In the genomic region with DNA sequence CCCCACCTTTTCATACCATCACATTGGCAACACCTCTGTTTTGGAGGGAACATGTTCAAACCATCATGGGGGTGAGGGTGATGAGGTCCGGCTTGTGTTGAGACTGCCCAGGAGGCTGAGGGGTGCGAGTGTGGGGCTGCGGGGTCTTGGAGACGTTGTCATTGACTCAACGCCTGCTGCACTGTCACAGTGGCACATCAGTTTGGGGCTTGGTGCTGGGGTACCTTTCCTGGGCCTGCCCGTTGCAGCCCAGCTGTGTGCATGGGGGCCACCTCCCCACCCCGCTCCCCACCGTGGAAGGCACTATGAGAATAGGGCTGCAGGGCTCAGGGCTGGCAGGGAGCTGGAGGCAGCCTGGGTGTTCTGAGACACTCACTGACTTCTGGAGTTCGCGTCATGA, we compare ENCODE assay signal across 11 cellular contexts. TPM values are rescaled to one million over a fixed set of nuclear protein-coding genes. Genes with fewer than 3 reads are reported as not detected.
"Had no signal": no experiment of that assay in that cellular context is flagged by ENCODE, and none has a peak within 500 bp of the region (broad histone marks: within the 10 kb centered on the region; RNA-seq: fewer than 3 reads in every experiment).

No MANE protein-coding gene starts in this region.

- H3K4me3 ChIP-seq: thoracic aorta had no signal

- H3K9me3 Mint-ChIP-seq: activated B cell treated with CpG ODN at 0.5 μM for 24 hours; activated CD4-positive, alpha-beta T cell treated with anti-CD3 and anti-CD28 coated beads, Interleukin-2, amount 10 ng/mL, durations not matched to agents 24 days and 14 days; activated naive CD8-positive, alpha-beta T cell treated with anti-CD3 and anti-CD28 coated beads, Interleukin-2, amount 50 U/mL, for 24 hours; central memory CD8-positive, alpha-beta T cell; dendritic cell treated with granulocyte-macrophage colony-stimulating factor and Interleukin-4, amounts not matched to agents 40 ng/mL and 50 ng/mL, for 4 days had no signal

- H3K4me3 Mint-ChIP-seq: activated B cell treated with CpG ODN at 0.5 μM for 24 hours; activated CD4-positive, alpha-beta T cell treated with anti-CD3 and anti-CD28 coated beads, Interleukin-2, amount 10 ng/mL, durations not matched to agents 24 days and 14 days; activated naive CD8-positive, alpha-beta T cell treated with anti-CD3 and anti-CD28 coated beads, Interleukin-2, amount 50 U/mL, for 24 hours; central memory CD8-positive, alpha-beta T cell; dendritic cell treated with granulocyte-macrophage colony-stimulating factor and Interleukin-4, amounts not matched to agents 40 ng/mL and 50 ng/mL, for 4 days had no signal

- H3K36me3 ChIP-seq: thoracic aorta had no signal

- ATAC-seq: activated naive CD8-positive, alpha-beta T cell treated with anti-CD3 and anti-CD28 coated beads, Interleukin-2, amount 50 U/mL, for 24 hours had no signal

- H3K4me1 Mint-ChIP-seq: activated B cell treated with CpG ODN at 0.5 μM for 24 hours; activated CD4-positive, alpha-beta T cell treated with anti-CD3 and anti-CD28 coated beads, Interleukin-2, amount 10 ng/mL, durations not matched to agents 24 days and 14 days; central memory CD8-positive, alpha-beta T cell had no signal

- DNase-seq: activated B cell treated with CpG ODN at 0.5 μM for 24 hours; activated CD4-positive, alpha-beta T cell treated with anti-CD3 and anti-CD28 coated beads, Interleukin-2, amount 10 ng/mL, durations not matched to agents 24 days and 14 days; activated naive CD4-positive, alpha-beta T cell treated with Interleukin-2 at 50 U/mL for 16 hours; activated naive CD8-positive, alpha-beta T cell treated with anti-CD3 and anti-CD28 coated beads, Interleukin-2, amount 50 U/mL, for 24 hours; mesendoderm; stimulated activated CD4-positive, alpha-beta T cell treated with anti-CD3 and anti-CD28 coated beads, Interleukin-2, amount 100 ng/mL, for 48 hours; stimulated activated naive CD4-positive, alpha-beta T cell treated with Interleukin-2 at 50 U/mL for 16 hours; T-helper 2 cell had no signal

- H3K9me3 ChIP-seq: thoracic aorta had no signal

- H3K27ac Mint-ChIP-seq: activated B cell treated with CpG ODN at 0.5 μM for 24 hours; activated CD4-positive, alpha-beta T cell treated with anti-CD3 and anti-CD28 coated beads, Interleukin-2, amount 10 ng/mL, durations not matched to agents 24 days and 14 days; activated naive CD8-positive, alpha-beta T cell treated with anti-CD3 and anti-CD28 coated beads, Interleukin-2, amount 50 U/mL, for 24 hours; dendritic cell treated with granulocyte-macrophage colony-stimulating factor and Interleukin-4, amounts not matched to agents 40 ng/mL and 50 ng/mL, for 4 days had no signal

RNA-seq across cellular contexts. Expression of a gene that starts 2.3 kb away (rescaled TPM):
- total RNA-seq: activated B cell treated with CpG ODN at 0.5 μM for 24 hours; activated CD4-positive, alpha-beta T cell treated with anti-CD3 and anti-CD28 coated beads, Interleukin-2, amount 10 ng/mL, durations not matched to agents 24 days and 14 days had no signal
